26 cellular contexts compared by ENCODE assay signal in the genomic region with DNA sequence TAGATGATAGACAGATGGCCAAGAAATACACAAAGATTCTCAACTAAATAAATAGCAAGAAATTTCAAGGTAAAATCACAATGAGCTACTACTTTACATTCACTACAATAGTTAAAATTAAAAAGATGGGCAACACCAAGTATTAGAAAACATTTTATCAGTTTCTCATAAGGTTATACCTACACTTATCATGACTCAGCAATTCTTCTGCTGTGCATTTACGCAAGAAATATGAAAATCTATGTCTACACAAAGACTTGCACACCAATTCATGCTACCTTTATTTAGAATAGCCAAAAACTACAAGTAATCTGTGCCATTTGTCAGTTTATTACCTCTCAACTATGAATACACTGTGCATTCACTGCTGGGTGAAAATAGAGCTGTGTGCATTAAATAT.
DNase-seq lines count a peak whose midpoint lies in the region; ATAC-seq, FAIRE-seq and TF ChIP-seq lines count a peak whose summit lies in the region.
"Had no signal": no experiment of that assay in that cellular context is flagged by ENCODE, and none has a peak within 500 bp of the region (broad histone marks: within the 10 kb centered on the region; RNA-seq: fewer than 3 reads in every experiment).

No MANE protein-coding gene starts in this region.

- POLR2A ChIA-PET in A549 (lab: Yijun Ruan, JAX): no interaction called here
- POLR2A ChIA-PET in K562 (lab: Yijun Ruan, JAX): no interaction called here

- H3K4me1 Mint-ChIP-seq in GM23338: no peaks in the 10 kb centered on the region
- H3K4me1 Mint-ChIP-seq: B cell had no signal

- H3K36me3 Mint-ChIP-seq in GM23338 (ENCODE audit: low read depth): no peaks in the 10 kb centered on the region
- H3K36me3 Mint-ChIP-seq: CD8-positive, alpha-beta T cell had no signal

- 0% methylated on average over 1 of the region's 1 CpG for WGBS in A549 (ENCODE audit: missing lambda C conversion rate)
- 0% methylated on average over 1 of the region's 1 CpG for WGBS in K562 (ENCODE audit: insufficient coverage, low coverage, missing lambda C conversion rate)
- WGBS in esophagus muscularis mucosa: 37% methylated on average over 1 of the region's 1 CpG

- no peaks in the 10 kb centered on the region for H3F3A ChIP-seq in GM23338 (replicated peaks; ENCODE audit: low read depth)

- no peaks in the 10 kb centered on the region; the same call in 1 of the 3 replicates for H3K9me3 Mint-ChIP-seq in GM23338

- H3K27ac Mint-ChIP-seq in GM23338: no peak overlapping the region
- H3K27ac Mint-ChIP-seq: B cell; CD4-positive, alpha-beta T cell; CD8-positive, alpha-beta T cell had no signal

- H3K9me3 ChIP-seq in A549 (peaks cover 7% of the 10 kb centered on the region; the same call in 2 of the 3 replicates), K562 (replicated peaks; ENCODE audit: control insufficient read depth, insufficient read depth, low read depth, low read length) (no peaks in the 10 kb centered on the region), esophagus muscularis mucosa (peaks cover 0 to 8% (median 0%) of the 10 kb centered on the region in 4 donors)
- H3K9me3 ChIP-seq: BLaER1 treated with 17β-estradiol and CSF1 and Interleukin-3, amounts not matched to agents 10 nM and 100 nM; Caco-2 had no signal

- FAIRE-seq in A549 (lab: Jason Lieb, UNC) (no peak), D721Med (lab: Jason Lieb, UNC) (peak; percentile 38), K562 (lab: Jason Lieb, UNC) (no peak)
- FAIRE-seq: A204.1, GM12878, GM12892, GM18507 had no signal

- ATAC-seq in A549: no peak
- no peak for ATAC-seq in K562
- no peak for ATAC-seq in GM23338
- ATAC-seq: CD8-positive, alpha-beta T cell; GM12878 had no signal

- H3K27me3 ChIP-seq in K562 (ENCODE audit: control insufficient read depth in 2 of 2, insufficient read depth in 2 of 2, low read length in 2 of 2) (no peaks in the 10 kb centered on the region), esophagus muscularis mucosa (no peaks in the 10 kb centered on the region), GM23338 (ENCODE audit: insufficient read depth) (no peaks in the 10 kb centered on the region)
- H3K27me3 ChIP-seq: BLaER1 treated with 17β-estradiol and CSF1 and Interleukin-3, amounts not matched to agents 10 nM and 100 nM had no signal

- H2AFZ ChIP-seq in K562 (ENCODE audit: low read depth, low read length) (no peak overlapping the region), GM23338 (no peak overlapping the region)

- no peaks in the 10 kb centered on the region for H3K9me2 ChIP-seq in GM23338 (ENCODE audit: insufficient read depth)

- in situ Hi-C loops in K562 (cut with MboI): no loop called here

- H4K20me1 ChIP-seq in K562 (replicated peaks; ENCODE audit: control insufficient read depth, insufficient read depth, low read length) (no peaks in the 10 kb centered on the region), GM23338 (replicated peaks; ENCODE audit: insufficient read depth) (no peaks in the 10 kb centered on the region)
- H4K20me1 ChIP-seq: BLaER1 treated with 17β-estradiol and CSF1 and Interleukin-3, amounts not matched to agents 10 nM and 100 nM had no signal

- H3K9ac ChIP-seq in K562 (ENCODE audit: insufficient read depth in 1 of 2, low read depth in 2 of 2, low read length in 2 of 2): no peak overlapping the region
- H3K9ac ChIP-seq: BLaER1 treated with 17β-estradiol and CSF1 and Interleukin-3, amounts not matched to agents 10 nM and 100 nM had no signal

- H3K79me2 ChIP-seq in K562 (ENCODE audit: control insufficient read depth, insufficient read depth, low read length) (no peaks in the 10 kb centered on the region), GM23338 (replicated peaks; ENCODE audit: insufficient read depth) (no peaks in the 10 kb centered on the region)

- TF ChIP-seq POLR2A in A549 (IDR thresholded peaks at IDR 0.05; ENCODE audit: low read length): no peak
- TF ChIP-seq POLR2A in K562 (conservative IDR thresholded peaks at IDR 0.05): no peak
- no peak for TF ChIP-seq POLR2A in esophagus muscularis mucosa (IDR thresholded peaks at IDR 0.05; ENCODE audit: low read depth)

- no peaks in the 10 kb centered on the region for H3K36me3 ChIP-seq in K562 (ENCODE audit: control insufficient read depth, insufficient read depth, low read length)
- H3K36me3 ChIP-seq in esophagus muscularis mucosa: no peaks in the 10 kb centered on the region
- no peaks in the 10 kb centered on the region for H3K36me3 ChIP-seq in GM23338 (ENCODE audit: insufficient read depth)
- H3K36me3 ChIP-seq: BLaER1 treated with 17β-estradiol and CSF1 and Interleukin-3, amounts not matched to agents 10 nM and 100 nM had no signal

- no peak for TF ChIP-seq CTCF in A549 (IDR thresholded peaks at IDR 0.05)
- TF ChIP-seq CTCF in D721Med (IDR thresholded peaks at IDR 0.05; ENCODE audit: insufficient read depth, missing control alignments): no peak
- no peak for TF ChIP-seq CTCF in K562 (IDR thresholded peaks at IDR 0.05 in 2 of 3, conservative IDR thresholded peaks at IDR 0.05 in 1 of 3; ENCODE audit: insufficient read depth in 2 of 3, low read depth in 1 of 3, low read length in 3 of 3)
- TF ChIP-seq CTCF in esophagus muscularis mucosa (IDR thresholded peaks at IDR 0.05): no peak
- no peak for TF ChIP-seq CTCF in GM23338 (conservative IDR thresholded peaks at IDR 0.05; ENCODE audit: low read depth in 2 of 2)

- H3K27me3 Mint-ChIP-seq in GM23338 (ENCODE audit: insufficient read depth, low read depth, poor library complexity): no peaks in the 10 kb centered on the region
- H3K27me3 Mint-ChIP-seq: B cell; CD4-positive, alpha-beta T cell had no signal

- no peak overlapping the region for H3K4me2 ChIP-seq in A549
- H3K4me2 ChIP-seq in K562 (ENCODE audit: insufficient read depth, low read length): no peak overlapping the region
- H3K4me2 ChIP-seq in GM23338: no peak overlapping the region
- H3K4me2 ChIP-seq: BLaER1 treated with 17β-estradiol and CSF1 and Interleukin-3, amounts not matched to agents 10 nM and 100 nM had no signal

- H3K4me3 Mint-ChIP-seq in GM23338: no peak overlapping the region
- H3K4me3 Mint-ChIP-seq: B cell; CD4-positive, alpha-beta T cell; CD8-positive, alpha-beta T cell had no signal

- intact Hi-C loops in K562 (cut with micrococcal nuclease): no loop called here
- intact Hi-C loops in esophagus muscularis mucosa (cut with DNase I): no loop called here

- no TSS peak for BruUV-seq in K562 (replicated peaks; lab: Mats Ljungman, UMichigan)

- TF ChIP-seq RAD21 in A549 (conservative IDR thresholded peaks at IDR 0.05 in 1 of 2, IDR thresholded peaks at IDR 0.05 in 1 of 2): no peak
- TF ChIP-seq RAD21 in K562 (CRISPR knock-in tag; conservative IDR thresholded peaks at IDR 0.05 in 1 of 2, IDR thresholded peaks at IDR 0.05 in 1 of 2): no peak

- no peaks in the 10 kb centered on the region for H3K9me1 ChIP-seq in K562 (ENCODE audit: control insufficient read depth, insufficient read depth, low read length)

- H3K27ac ChIP-seq in A549 (no peak overlapping the region), K562 (ENCODE audit: extremely low read depth, low read depth, low read length) (no peak overlapping the region), esophagus muscularis mucosa (replicated peaks in 1 of 4) (no peak overlapping the region), GM23338 (ENCODE audit: low read depth) (no peak overlapping the region)
- H3K27ac ChIP-seq: BLaER1 treated with 17β-estradiol and CSF1 and Interleukin-3, amounts not matched to agents 10 nM and 100 nM; C4-2B had no signal

- no peaks in the 10 kb centered on the region for H3K4me1 ChIP-seq in A549
- H3K4me1 ChIP-seq in K562 (replicated peaks in 1 of 2; ENCODE audit: control insufficient read depth in 2 of 2, insufficient read depth in 2 of 2, low read length in 2 of 2): no peaks in the 10 kb centered on the region
- H3K4me1 ChIP-seq in esophagus muscularis mucosa: no peaks in the 10 kb centered on the region
- no peaks in the 10 kb centered on the region for H3K4me1 ChIP-seq in GM23338 (ENCODE audit: insufficient read depth)
- H3K4me1 ChIP-seq: BLaER1 treated with 17β-estradiol and CSF1 and Interleukin-3, amounts not matched to agents 10 nM and 100 nM; Caco-2 had no signal

- H3K4me3 ChIP-seq in A549 (no peak overlapping the region), K562 (no peak overlapping the region), esophagus muscularis mucosa (no peak overlapping the region), GM23338 (no peak overlapping the region)
- H3K4me3 ChIP-seq: BLaER1 treated with 17β-estradiol and CSF1 and Interleukin-3, amounts not matched to agents 10 nM and 100 nM; GM12878 had no signal

- TF ChIP-seq EP300 in A549 (IDR thresholded peaks at IDR 0.05) (no peak), K562 (IDR thresholded peaks at IDR 0.05; ENCODE audit: low read length) (no peak), esophagus muscularis mucosa (IDR thresholded peaks at IDR 0.05) (no peak)

- DNase-seq in A549 (ENCODE audit: low read depth in 1 of 2, low spot score in 1 of 2) (no peak), D721Med (ENCODE audit: insufficient read length, low spot score) (no peak), K562 (ENCODE audit: extremely low read depth in 1 of 4, low spot score in 3 of 4) (no peak), esophagus muscularis mucosa (ENCODE audit: extremely low spot score) (no peak), NCI-H2171 treated with DMSO at 0.1 percent for 48 hours (lab: John Stamatoyannopoulos, UW) (no peak), GM23338 (ENCODE audit: low spot score) (no peak)
- DNase-seq: 8988T; AML-193; Caco-2; Calu3; CD4-positive, alpha-beta T cell; CD8-positive, alpha-beta T cell; DMS 273 treated with DMSO at 0.1 percent for 48 hours; DMS153; DMS53; DMS79; DND-41; EL; GDM1 had no signal

- CTCF ChIA-PET in A549 (lab: Yijun Ruan, JAX) (no interaction called here), K562 (lab: Yijun Ruan, JAX; ENCODE audit: low intra/inter-chr PET ratio) (no interaction called here)

TF ChIP-seq in A549, 52 proteins besides CTCF, POLR2A, EP300 and RAD21 (continues in another document):
- TF ChIP-seq NFE2L2 (conservative IDR thresholded peaks at IDR 0.05; ENCODE audit: low read length): peak; percentile 93

TF ChIP-seq in K562, 482 proteins besides CTCF, POLR2A, EP300 and RAD21 (continues in another document):
- TF ChIP-seq MAFG (tag; conservative IDR thresholded peaks at IDR 0.05): peak; percentile 66
- peak; percentile 30; the same call in 1 of the 2 replicates for TF ChIP-seq NFE2 (IDR thresholded peaks at IDR 0.05; ENCODE audit: low read depth)
- no peak for TF ChIP-seq ZFP1 (CRISPR knock-in tag; IDR thresholded peaks at IDR 0.05)
- peak; percentile 71 for TF ChIP-seq ZNF316 (IDR thresholded peaks at IDR 0.05)
- TF ChIP-seq MXI1 (IDR thresholded peaks at IDR 0.05; ENCODE audit: low read depth, low read length): no peak
- peak; percentile 37 for TF ChIP-seq C11orf30 (IDR thresholded peaks at IDR 0.05; ENCODE audit: low read depth)

TF ChIP-seq in GM23338, 12 proteins besides CTCF, POLR2A, EP300 and RAD21 (continues in another document):
- TF ChIP-seq, protein P1, sequence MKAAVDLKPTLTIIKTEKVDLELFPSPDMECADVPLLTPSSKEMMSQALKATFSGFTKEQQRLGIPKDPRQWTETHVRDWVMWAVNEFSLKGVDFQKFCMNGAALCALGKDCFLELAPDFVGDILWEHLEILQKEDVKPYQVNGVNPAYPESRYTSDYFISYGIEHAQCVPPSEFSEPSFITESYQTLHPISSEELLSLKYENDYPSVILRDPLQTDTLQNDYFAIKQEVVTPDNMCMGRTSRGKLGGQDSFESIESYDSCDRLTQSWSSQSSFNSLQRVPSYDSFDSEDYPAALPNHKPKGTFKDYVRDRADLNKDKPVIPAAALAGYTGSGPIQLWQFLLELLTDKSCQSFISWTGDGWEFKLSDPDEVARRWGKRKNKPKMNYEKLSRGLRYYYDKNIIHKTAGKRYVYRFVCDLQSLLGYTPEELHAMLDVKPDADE (IDR thresholded peaks at IDR 0.05): no peak
